In genomic region chr1:161725888-161726630, GRCh38 we compare ENCODE assay signal across 8 cellular contexts. TPM values are rescaled to one million over a fixed set of nuclear protein-coding genes. Genes with fewer than 3 reads are reported as not detected.
DNase-seq lines count a peak whose midpoint lies in the region; ATAC-seq and TF ChIP-seq lines count a peak whose summit lies in the region.

No MANE protein-coding gene starts in this region.

- ATAC-seq in GM18907 (IDR thresholded peaks at IDR 0.05; ENCODE audit: unreplicated experiment) (peak; percentile 33), HG03460 (IDR thresholded peaks at IDR 0.05; ENCODE audit: unreplicated experiment) (peak; percentile 20)

- intact Hi-C loops in left ventricle myocardium inferior (cut with micrococcal nuclease) = no loop called here

- H3K27ac ChIP-seq in SJCRH30 (peak overlapping the region; percentile 100), left ventricle myocardium inferior (replicated peaks) (peak overlapping the region; percentile 94)

- peak overlapping the region; percentile 78 for H3K4me3 Mint-ChIP-seq in progenitor cell of endocrine pancreas (ENCODE audit: low read depth)

- H3K4me3 ChIP-seq in SJCRH30 (peak overlapping the region; percentile 94), left ventricle myocardium inferior (peak overlapping the region; percentile 97)

- peak; percentile 39 for DNase-seq in AG20443 (ENCODE audit: low spot score)
- peak; percentile 62 to 63 for DNase-seq in SJCRH30
- peak; percentile 30 for DNase-seq in amniotic epithelial cell (ENCODE audit: low read depth)
- peak; percentile 43 for DNase-seq in left ventricle myocardium inferior
- peak; percentile 32 for DNase-seq in progenitor cell of endocrine pancreas (ENCODE audit: low spot score, unreplicated experiment)
- DNase-seq in epidermal melanocyte (ENCODE audit: insufficient read length, low spot score) = no peak

- H3K9me3 Mint-ChIP-seq in progenitor cell of endocrine pancreas (ENCODE audit: low read depth) = no peaks in the 10 kb centered on the region

- H3K4me1 Mint-ChIP-seq in progenitor cell of endocrine pancreas (ENCODE audit: low read depth) = peaks cover 13% of the 10 kb centered on the region

- H3K36me3 ChIP-seq in SJCRH30 (no peaks in the 10 kb centered on the region), left ventricle myocardium inferior (no peaks in the 10 kb centered on the region)

- peak overlapping the region; percentile 78 for H3K27ac Mint-ChIP-seq in progenitor cell of endocrine pancreas

- no peaks in the 10 kb centered on the region for H3K9me3 ChIP-seq in SJCRH30 (replicated peaks)
- H3K9me3 ChIP-seq in left ventricle myocardium inferior (replicated peaks) = no peaks in the 10 kb centered on the region

- peaks cover 47% of the 10 kb centered on the region for H3K27me3 Mint-ChIP-seq in progenitor cell of endocrine pancreas

- TF ChIP-seq CTCF in left ventricle myocardium inferior (IDR thresholded peaks at IDR 0.05; ENCODE audit: borderline replicate concordance) (peak; percentile 53), progenitor cell of endocrine pancreas (IDR thresholded peaks at IDR 0.05; ENCODE audit: unreplicated experiment) (peak; percentile 52)

- H3K27me3 ChIP-seq in SJCRH30 (no peaks in the 10 kb centered on the region), left ventricle myocardium inferior (ENCODE audit: low read depth) (peaks cover 20% of the 10 kb centered on the region)

- peaks cover 28% of the 10 kb centered on the region for H3K4me1 ChIP-seq in SJCRH30
- H3K4me1 ChIP-seq in left ventricle myocardium inferior = peaks cover 24% of the 10 kb centered on the region

- no peaks in the 10 kb centered on the region for H3K36me3 Mint-ChIP-seq in progenitor cell of endocrine pancreas (ENCODE audit: insufficient read depth)

RNA-seq across cellular contexts. Expression of gene FCRLB, which starts 4.7 kb away (rescaled TPM):
- total RNA-seq in SJCRH30 (2014; rRNA removed; shearing (Covaris generic)) = 5.9 and 6.2 TPM in 2 replicates
- total RNA-seq in left ventricle myocardium inferior = 0.33 TPM
- total RNA-seq in progenitor cell of endocrine pancreas = 0.14 and 0.33 TPM in 2 replicates

RNA-seq across cellular contexts. Expression of gene FCRLA, which starts 19.0 kb away (rescaled TPM):
- total RNA-seq in SJCRH30 (2014; rRNA removed; shearing (Covaris generic)) = 164 and 168 TPM in 2 replicates
- total RNA-seq in left ventricle myocardium inferior = 0.11 TPM
- not detected in 2 replicates for total RNA-seq in progenitor cell of endocrine pancreas

RNA-seq across cellular contexts. Expression of gene DUSP12, which starts 23.5 kb away (rescaled TPM):
- total RNA-seq in SJCRH30 (2014; rRNA removed; shearing (Covaris generic)) = 51.5 and 54.7 TPM in 2 replicates
- total RNA-seq in left ventricle myocardium inferior (8.4 TPM), progenitor cell of endocrine pancreas (29.8 and 31.0 TPM in 2 replicates)

RNA-seq across cellular contexts. Expression of gene ATF6, which starts 40.1 kb away (rescaled TPM):
- 25.3 and 25.9 TPM in 2 replicates for total RNA-seq in SJCRH30 (2014; rRNA removed; shearing (Covaris generic))
- total RNA-seq in left ventricle myocardium inferior (13.0 TPM), progenitor cell of endocrine pancreas (20.4 and 21.0 TPM in 2 replicates)

Comparison
In these comparisons a context has a peak if more than half of its experiments do, and no peak if none do; other contexts are left out.
1. RNA of gene FCRLA, which starts 19.0 kb away (total RNA-seq): 164 to 168 TPM in SJCRH30; 0.11 TPM in left ventricle myocardium inferior (single experiment) and not detected in progenitor cell of endocrine pancreas; every median in the first group is over 100 times any median in the second.